20 cellular contexts compared by ENCODE assay signal in the genomic region with DNA sequence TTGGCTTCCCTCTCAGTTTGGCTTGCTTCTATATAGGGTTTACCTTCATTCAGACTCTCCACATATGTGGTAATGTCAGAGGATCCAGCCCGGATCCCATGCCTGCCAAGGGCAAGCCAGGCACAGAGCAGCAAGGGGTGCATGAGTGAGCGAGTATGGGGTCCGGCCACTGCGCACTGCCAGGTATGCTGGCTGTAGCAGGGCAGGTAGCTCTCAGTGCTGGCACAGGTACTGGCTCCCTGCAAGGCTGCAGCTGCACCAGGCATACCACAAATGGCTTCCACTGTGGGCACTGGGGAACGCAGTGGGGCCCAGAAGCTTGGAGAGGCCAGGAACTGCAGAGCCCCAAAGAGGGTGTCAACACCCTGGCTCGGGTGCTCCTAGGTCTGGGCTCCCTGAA.
"Had no signal": no experiment of that assay in that cellular context is flagged by ENCODE, and none has a peak within 500 bp of the region (broad histone marks: within the 10 kb centered on the region; RNA-seq: fewer than 3 reads in every experiment).

No MANE protein-coding gene starts in this region.

- H3K27me3 ChIP-seq: dorsolateral prefrontal cortex, right lobe of liver, testis, tibial nerve had no signal

- H3K27ac Mint-ChIP-seq: memory B cell; mesothelial cell of epicardium; nephron; stimulated activated effector memory CD8-positive, alpha-beta T cell treated with anti-CD3 and anti-CD28 coated beads, Interleukin-12 subunit alpha, Interleukin-12 subunit beta, amount 100 ng/mL, for 72 hours; stimulated activated naive CD8-positive, alpha-beta T cell treated with anti-CD3 and anti-CD28 coated beads, Interleukin-15, Interleukin-2, amounts not matched to agents 100 ng/mL and 50 ng/mL, for 24 hours had no signal

- H3K27me3 Mint-ChIP-seq: stimulated activated naive CD8-positive, alpha-beta T cell treated with anti-CD3 and anti-CD28 coated beads, Interleukin-15, Interleukin-2, amounts not matched to agents 100 ng/mL and 50 ng/mL, for 24 hours had no signal

- H3K27ac ChIP-seq: dorsolateral prefrontal cortex, lower lobe of right lung, parathyroid adenoma, prostate gland, right lobe of liver, testis, tibial nerve had no signal

- H3K4me1 Mint-ChIP-seq: memory B cell; mesothelial cell of epicardium; nephron; stimulated activated effector memory CD8-positive, alpha-beta T cell treated with anti-CD3 and anti-CD28 coated beads, Interleukin-12 subunit alpha, Interleukin-12 subunit beta, amount 100 ng/mL, for 72 hours had no signal

- ATAC-seq: left lobe of liver had no signal

- H3K79me2 ChIP-seq: parathyroid adenoma had no signal

- H3K9ac ChIP-seq: parathyroid adenoma had no signal

- H3K9me3 Mint-ChIP-seq: memory B cell; mesothelial cell of epicardium; nephron; stimulated activated effector memory CD8-positive, alpha-beta T cell treated with anti-CD3 and anti-CD28 coated beads, Interleukin-12 subunit alpha, Interleukin-12 subunit beta, amount 100 ng/mL, for 72 hours; stimulated activated naive CD8-positive, alpha-beta T cell treated with anti-CD3 and anti-CD28 coated beads, Interleukin-15, Interleukin-2, amounts not matched to agents 100 ng/mL and 50 ng/mL, for 24 hours had no signal

- H3K4me3 Mint-ChIP-seq: memory B cell; mesothelial cell of epicardium; nephron; stimulated activated effector memory CD8-positive, alpha-beta T cell treated with anti-CD3 and anti-CD28 coated beads, Interleukin-12 subunit alpha, Interleukin-12 subunit beta, amount 100 ng/mL, for 72 hours; stimulated activated naive CD8-positive, alpha-beta T cell treated with anti-CD3 and anti-CD28 coated beads, Interleukin-15, Interleukin-2, amounts not matched to agents 100 ng/mL and 50 ng/mL, for 24 hours had no signal

- H3K9me3 ChIP-seq: prostate gland, right lobe of liver, testis had no signal

- DNase-seq: cortex of kidney; dorsolateral prefrontal cortex; effector CD8-positive, alpha-beta T cell; foreskin melanocyte; hippocampal formation; kidney glomerular epithelial cell; lower lobe of right lung; stimulated activated CD4-positive, alpha-beta T cell treated with anti-CD3 and anti-CD28 coated beads, Interleukin-4, amount 100 ng/mL, for 1 hour; stimulated activated CD8-positive, alpha-beta memory T cell treated with anti-CD3 and anti-CD28 coated beads, Interleukin-4, amount 100 ng/mL, for 48 hours; testis had no signal

- H3K4me1 ChIP-seq: lower lobe of right lung, parathyroid adenoma, prostate gland, right lobe of liver, testis, tibial nerve had no signal

- H3K36me3 ChIP-seq: prostate gland, right lobe of liver had no signal

- H2AFZ ChIP-seq: parathyroid adenoma had no signal

- H3K4me3 ChIP-seq: dorsolateral prefrontal cortex, lower lobe of right lung, prostate gland, right lobe of liver, testis, tibial nerve had no signal
